ENCODE assay signal across 12 cellular contexts in genomic region chr17:27339198-27339835, GRCh38. TPM values are rescaled to one million over a fixed set of nuclear protein-coding genes. Genes with fewer than 3 reads are reported as not detected.
DNase-seq lines count a peak whose midpoint lies in the region; ATAC-seq and TF ChIP-seq lines count a peak whose summit lies in the region.
"Had no signal": no experiment of that assay in that cellular context is flagged by ENCODE, and none has a peak within 500 bp of the region (broad histone marks: within the 10 kb centered on the region; RNA-seq: fewer than 3 reads in every experiment).

No MANE protein-coding gene starts in this region.

- H3K27ac Mint-ChIP-seq in activated B cell treated with CpG ODN at 0.5 μM for 24 hours, result peak overlapping the region; percentile 37
- H3K27ac Mint-ChIP-seq: activated T-cell treated with anti-CD3 and anti-CD28 coated beads, Interleukin-2, amount 50 U/mL, for 72 hours had no signal

- H3K9me3 Mint-ChIP-seq in activated B cell treated with CpG ODN at 0.5 μM for 24 hours, result no peaks in the 10 kb centered on the region
- H3K9me3 Mint-ChIP-seq: activated T-cell treated with anti-CD3 and anti-CD28 coated beads, Interleukin-2, amount 50 U/mL, for 72 hours had no signal

- peaks cover 51% of the 10 kb centered on the region for H3K4me1 Mint-ChIP-seq in activated B cell treated with CpG ODN at 0.5 μM for 24 hours

- intact Hi-C loops in activated B cell treated with CpG ODN at 0.5 μM for 24 hours (cut with micrococcal nuclease) (loop anchor here (5.0 kb wide), 2 partner anchors 42 to 142 kb away; no protein-coding TSS in a partner anchor), tibial artery (cut with DNase I; ENCODE audit: low total_unique reads) (no loop called here), Right ventricle myocardium inferior (cut with DNase I) (no loop called here)

- H3K27me3 Mint-ChIP-seq in activated B cell treated with CpG ODN at 0.5 μM for 24 hours, result no peaks in the 10 kb centered on the region

- H3K4me3 Mint-ChIP-seq in activated B cell treated with CpG ODN at 0.5 μM for 24 hours, result peak overlapping the region; percentile 30
- H3K4me3 Mint-ChIP-seq: activated T-cell treated with anti-CD3 and anti-CD28 coated beads, Interleukin-2, amount 50 U/mL, for 72 hours had no signal

- CTCF ChIA-PET in activated B cell treated with CpG ODN at 0.5 μM for 24 hours (lab: Charles Lee), result no interaction called here

- H3K27ac ChIP-seq in tibial artery, result no peak overlapping the region
- H3K27ac ChIP-seq: breast epithelium, C4-2B had no signal

- no peaks in the 10 kb centered on the region for H3K36me3 Mint-ChIP-seq in activated B cell treated with CpG ODN at 0.5 μM for 24 hours (ENCODE audit: low read depth)

- peaks cover 0 to 14% (median 1%) of the 10 kb centered on the region in 4 donors for H3K4me1 ChIP-seq in tibial artery
- H3K4me1 ChIP-seq: breast epithelium had no signal

- DNase-seq in GM12865 (ENCODE audit: low read depth), result peak; percentile 76
- no peak for DNase-seq in activated B cell treated with CpG ODN at 0.5 μM for 24 hours
- DNase-seq in occipital lobe (lab: John Stamatoyannopoulos, UW), result no peak
- no peak for DNase-seq in tibial artery
- DNase-seq in Right ventricle myocardium inferior (ENCODE audit: missing footprints), result no peak
- no peak for DNase-seq in activated CD8-positive, alpha-beta memory T cell treated with anti-CD3 and anti-CD28 coated beads, Interleukin-2, amount 50 U/mL, for 48 hours
- DNase-seq: RPMI8226 had no signal

- H3K4me3 ChIP-seq in GM12865 (ENCODE audit: low read depth, low read length) (peak overlapping the region; percentile 37; the same call in 1 of the 2 replicates), tibial artery (no peak overlapping the region)
- H3K4me3 ChIP-seq: breast epithelium had no signal

- TF ChIP-seq CTCF in GM12865 (IDR thresholded peaks at IDR 0.05; ENCODE audit: insufficient read depth, low read depth, low read length, missing control alignments) (no peak), activated B cell treated with CpG ODN at 0.5 μM for 24 hours (IDR thresholded peaks at IDR 0.05) (no peak), tibial artery (IDR thresholded peaks at IDR 0.05) (no peak)

- POLR2A ChIA-PET in activated B cell treated with CpG ODN at 0.5 μM for 24 hours (lab: Charles Lee), result interaction anchor here (1.2 kb wide), 1 partner anchor 54 kb away, joined by 7 read pairs; no protein-coding TSS in a partner anchor

- no peaks in the 10 kb centered on the region for H3K27me3 ChIP-seq in tibial artery
- H3K27me3 ChIP-seq: breast epithelium had no signal

- H3K36me3 ChIP-seq in tibial artery, result no peaks in the 10 kb centered on the region
- H3K36me3 ChIP-seq: breast epithelium had no signal

- H3K9me3 ChIP-seq in tibial artery, result no peaks in the 10 kb centered on the region
- H3K9me3 ChIP-seq: breast epithelium had no signal

- ATAC-seq in GM19455 (IDR thresholded peaks at IDR 0.05; ENCODE audit: unreplicated experiment) (peak; percentile 44), HG03045 (IDR thresholded peaks at IDR 0.05; ENCODE audit: unreplicated experiment) (peak; percentile 8), activated B cell treated with CpG ODN at 0.5 μM for 24 hours (ENCODE audit: low read depth) (peak; percentile 16), Right ventricle myocardium inferior (no peak)

RNA-seq across cellular contexts. Expression of gene WSB1, which starts 45.4 kb away (rescaled TPM):
- 115 and 125 TPM in 2 replicates for total RNA-seq in activated B cell treated with CpG ODN at 0.5 μM for 24 hours
- 299 TPM for total RNA-seq in occipital lobe
- total RNA-seq in Right ventricle myocardium inferior, result 48.7 TPM
